Comparison of ENCODE assay signal across 1 cellular context in the genomic region with DNA sequence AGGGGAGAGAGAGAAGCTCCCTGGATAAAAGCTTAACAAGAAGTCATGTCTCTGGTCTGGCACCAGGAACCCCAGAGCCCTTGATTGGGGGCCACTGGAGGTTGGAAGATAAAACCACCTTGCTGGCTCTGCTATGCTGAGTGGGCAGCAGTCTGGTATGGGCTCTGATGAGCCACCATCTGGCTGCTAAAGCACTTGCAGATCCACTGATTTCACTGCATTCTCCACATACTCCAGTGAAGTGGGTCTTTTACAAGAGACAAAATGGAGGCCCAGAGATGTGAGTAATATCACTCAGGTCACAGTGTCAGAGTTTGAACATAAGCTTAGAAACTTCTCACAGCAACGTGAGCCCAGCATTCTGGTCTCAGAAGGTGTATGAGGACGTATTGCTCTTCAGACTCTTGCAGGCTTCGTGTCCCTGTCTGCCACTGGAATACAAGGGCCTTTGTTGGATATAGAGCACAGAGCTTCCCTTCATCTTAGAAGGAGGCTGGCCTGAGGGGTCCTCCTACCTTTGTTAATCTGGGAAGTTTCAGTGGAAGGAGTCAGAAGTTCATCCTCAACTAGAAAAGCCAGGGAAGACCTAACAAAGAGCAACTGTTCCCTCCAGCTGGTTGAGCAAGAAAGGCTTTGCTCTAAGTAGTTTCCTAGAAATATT.
TF ChIP-seq lines count a peak whose summit lies in the region.

No MANE protein-coding gene starts in this region.

TF ChIP-seq in HCT116, 20 proteins besides CTCF, POLR2A, EP300 and RAD21 (continued from another document):
- TF ChIP-seq, protein P1, sequence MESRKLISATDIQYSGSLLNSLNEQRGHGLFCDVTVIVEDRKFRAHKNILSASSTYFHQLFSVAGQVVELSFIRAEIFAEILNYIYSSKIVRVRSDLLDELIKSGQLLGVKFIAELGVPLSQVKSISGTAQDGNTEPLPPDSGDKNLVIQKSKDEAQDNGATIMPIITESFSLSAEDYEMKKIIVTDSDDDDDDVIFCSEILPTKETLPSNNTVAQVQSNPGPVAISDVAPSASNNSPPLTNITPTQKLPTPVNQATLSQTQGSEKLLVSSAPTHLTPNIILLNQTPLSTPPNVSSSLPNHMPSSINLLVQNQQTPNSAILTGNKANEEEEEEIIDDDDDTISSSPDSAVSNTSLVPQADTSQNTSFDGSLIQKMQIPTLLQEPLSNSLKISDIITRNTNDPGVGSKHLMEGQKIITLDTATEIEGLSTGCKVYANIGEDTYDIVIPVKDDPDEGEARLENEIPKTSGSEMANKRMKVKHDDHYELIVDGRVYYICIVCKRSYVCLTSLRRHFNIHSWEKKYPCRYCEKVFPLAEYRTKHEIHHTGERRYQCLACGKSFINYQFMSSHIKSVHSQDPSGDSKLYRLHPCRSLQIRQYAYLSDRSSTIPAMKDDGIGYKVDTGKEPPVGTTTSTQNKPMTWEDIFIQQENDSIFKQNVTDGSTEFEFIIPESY (IDR thresholded peaks at IDR 0.05; ENCODE audit: extremely low read depth, insufficient replicate concordance, low read length), result no peak
- TF ChIP-seq ELF1 (IDR thresholded peaks at IDR 0.05; ENCODE audit: borderline replicate concordance, low read depth) (no peak), EZH2 (IDR thresholded peaks at IDR 0.05) (no peak), SIN3A (IDR thresholded peaks at IDR 0.05; ENCODE audit: low read depth) (no peak), TCF7L2 (IDR thresholded peaks at IDR 0.05; ENCODE audit: borderline replicate concordance, extremely low read depth, insufficient read depth, insufficient read length) (no peak), SP1 (IDR thresholded peaks at IDR 0.05; ENCODE audit: low read depth) (no peak), FOSL1 (IDR thresholded peaks at IDR 0.05; ENCODE audit: low read depth) (no peak), JUND (IDR thresholded peaks at IDR 0.05) (no peak), YY1 (IDR thresholded peaks at IDR 0.05; ENCODE audit: extremely low read depth, insufficient replicate concordance, low read depth, low read length) (no peak)
